In genomic region chr1:226875641-226876295, GRCh38 we compare ENCODE assay signal across 10 cellular contexts. TPM values are rescaled to one million over a fixed set of nuclear protein-coding genes. Genes with fewer than 3 reads are reported as not detected.
DNase-seq lines count a peak whose midpoint lies in the region; ATAC-seq and TF ChIP-seq lines count a peak whose summit lies in the region.
"Had no signal": no experiment of that assay in that cellular context is flagged by ENCODE, and none has a peak within 500 bp of the region (broad histone marks: within the 10 kb centered on the region; RNA-seq: fewer than 3 reads in every experiment).

No MANE protein-coding gene starts in this region.

- ATAC-seq in left colon = peak; percentile 88

- no peak overlapping the region for H3K4me3 Mint-ChIP-seq in activated T-cell treated with anti-CD3 and anti-CD28 coated beads, Interleukin-2, amount 50 U/mL, for 24 hours
- H3K4me3 Mint-ChIP-seq: activated naive CD8-positive, alpha-beta T cell treated with anti-CD3 and anti-CD28 coated beads, Interleukin-2, amount 10 ng/mL, durations not matched to agents 7 days and 5 days had no signal

- DNase-seq in HK-2 (ENCODE audit: unreplicated experiment) = peak; percentile 90
- peak; percentile 43 to 89 (median 70) for DNase-seq in adrenal gland
- DNase-seq in left colon = peak; percentile 73 to 82
- DNase-seq in stimulated activated naive CD4-positive, alpha-beta T cell (lab: John Stamatoyannopoulos, UW) = no peak
- no peak for DNase-seq in activated T-cell treated with anti-CD3 and anti-CD28 coated beads, Interleukin-2, amount 50 U/mL, for 48 hours
- no peak for DNase-seq in activated CD4-positive, alpha-beta T cell treated with anti-CD3 and anti-CD28 coated beads, Interleukin-2, amount 50 U/mL, for 1 hour
- DNase-seq in activated T-cell treated with anti-CD3 and anti-CD28 coated beads, Interleukin-2, amount 50 U/mL, for 24 hours = no peak
- DNase-seq: activated naive CD8-positive, alpha-beta T cell treated with anti-CD3 and anti-CD28 coated beads, Interleukin-2, amount 10 ng/mL, durations not matched to agents 7 days and 5 days had no signal

- no peaks in the 10 kb centered on the region for H3K9me3 ChIP-seq in adrenal gland (replicated peaks in 1 of 3)
- H3K9me3 ChIP-seq: tibial artery had no signal

- TF ChIP-seq POLR2A in adrenal gland (IDR thresholded peaks at IDR 0.05) = no peak

- no peak overlapping the region for H3K4me3 ChIP-seq in adrenal gland
- H3K4me3 ChIP-seq: tibial artery had no signal

- H3K27ac ChIP-seq in C4-2B (peak overlapping the region; percentile 59), adrenal gland (no peak overlapping the region)
- H3K27ac ChIP-seq: tibial artery had no signal

- H3K36me3 Mint-ChIP-seq in activated T-cell treated with anti-CD3 and anti-CD28 coated beads, Interleukin-2, amount 50 U/mL, for 24 hours (ENCODE audit: low read depth) = peaks cover 2% of the 10 kb centered on the region

- peaks cover 12% of the 10 kb centered on the region for H3K27me3 Mint-ChIP-seq in activated T-cell treated with anti-CD3 and anti-CD28 coated beads, Interleukin-2, amount 50 U/mL, for 24 hours

- peaks cover 0 to 3% of the 10 kb centered on the region in 2 donors for H3K36me3 ChIP-seq in adrenal gland (replicated peaks in 1 of 2)

- no peak overlapping the region for H3K27ac Mint-ChIP-seq in activated T-cell treated with anti-CD3 and anti-CD28 coated beads, Interleukin-2, amount 50 U/mL, for 24 hours
- H3K27ac Mint-ChIP-seq: activated naive CD8-positive, alpha-beta T cell treated with anti-CD3 and anti-CD28 coated beads, Interleukin-2, amount 10 ng/mL, durations not matched to agents 7 days and 5 days had no signal

- peaks cover 12% of the 10 kb centered on the region for H3K4me1 Mint-ChIP-seq in activated T-cell treated with anti-CD3 and anti-CD28 coated beads, Interleukin-2, amount 50 U/mL, for 24 hours (ENCODE audit: low read depth)

- WGBS in adrenal gland, 4 donors = 36 to 44% (median 41%) methylated on average over 5 to 11 of the region's 11 CpGs

- intact Hi-C loops in adrenal gland (cut with DNase I) = no loop called here
- intact Hi-C loops in left colon (cut with DNase I, micrococcal nuclease) = no loop called here

- TF ChIP-seq CTCF in C4-2B (conservative IDR thresholded peaks at IDR 0.05) (no peak), adrenal gland (IDR thresholded peaks at IDR 0.05) (no peak)

- H3K9me3 Mint-ChIP-seq in activated T-cell treated with anti-CD3 and anti-CD28 coated beads, Interleukin-2, amount 50 U/mL, for 24 hours = no peaks in the 10 kb centered on the region
- H3K9me3 Mint-ChIP-seq: activated naive CD8-positive, alpha-beta T cell treated with anti-CD3 and anti-CD28 coated beads, Interleukin-2, amount 10 ng/mL, durations not matched to agents 7 days and 5 days had no signal

- H3K4me1 ChIP-seq in adrenal gland (replicated peaks in 1 of 2) = peaks cover 12 to 27% of the 10 kb centered on the region in 2 donors

- no peaks in the 10 kb centered on the region for H3K27me3 ChIP-seq in adrenal gland
- H3K27me3 ChIP-seq: tibial artery had no signal

RNA-seq across cellular contexts. Expression of gene PSEN2, which starts 5.4 kb away (rescaled TPM):
- total RNA-seq in adrenal gland (10 to 100 TPM; 32.7 to 63.5 (median 45.7) TPM), left colon (10 to 100 TPM; 27.0 to 28.7 TPM)
- 10 to 100 TPM; 27.2 to 37.0 (median 28.7) TPM for polyA plus RNA-seq in adrenal gland

Comparison
In these comparisons a context has a peak if more than half of its experiments do, and no peak if none do; other contexts are left out.
1. DNase-seq: peak in HK-2 (single experiment), adrenal gland (7 of 7) and left colon (2 of 2); none in stimulated activated naive CD4-positive, alpha-beta T cell (0 of 6), activated T-cell treated with anti-CD3 and anti-CD28 coated beads, Interleukin-2, amount 50 U/mL, for 48 hours (0 of 2), activated CD4-positive, alpha-beta T cell treated with anti-CD3 and anti-CD28 coated beads, Interleukin-2, amount 50 U/mL, for 1 hour (single experiment) and activated T-cell treated with anti-CD3 and anti-CD28 coated beads, Interleukin-2, amount 50 U/mL, for 24 hours (single experiment).